ENCODE assay signal across 30 cellular contexts in the genomic region with DNA sequence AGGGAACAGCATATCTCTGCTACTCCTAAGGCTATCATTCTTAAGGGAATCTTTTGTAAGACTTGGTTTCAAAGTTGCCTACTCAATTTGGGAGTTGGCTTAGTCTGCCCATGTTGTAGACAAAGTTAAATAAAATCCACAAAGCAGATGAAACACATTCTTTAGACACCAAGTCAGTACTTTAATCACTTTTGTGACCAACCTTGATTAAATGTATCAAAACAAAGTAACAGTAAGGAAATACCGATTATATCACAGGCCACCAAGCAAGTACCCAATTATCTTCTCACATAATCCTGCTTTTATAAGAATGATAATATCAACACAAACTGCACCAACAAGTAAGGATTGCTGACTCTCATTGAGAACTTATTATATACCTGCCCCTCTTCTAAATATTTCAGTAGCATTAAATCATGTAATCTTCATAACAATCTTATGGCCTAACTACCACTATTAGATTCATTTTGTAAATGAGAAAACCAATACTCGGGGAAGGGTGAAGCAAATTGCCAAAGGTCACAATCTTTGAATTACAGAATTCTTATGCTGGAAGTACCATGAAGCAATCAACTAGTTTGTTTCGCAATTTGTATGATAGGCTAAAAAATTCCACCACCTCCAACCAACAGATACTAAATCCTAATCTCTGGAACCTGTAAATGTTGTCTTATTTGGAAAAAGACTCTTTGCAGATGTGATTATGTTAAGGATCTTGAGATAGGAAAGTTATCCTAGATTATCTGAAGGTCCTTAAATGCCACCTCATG. TPM values are rescaled to one million over a fixed set of nuclear protein-coding genes. Genes with fewer than 3 reads are reported as not detected.
"Had no signal": no experiment of that assay in that cellular context is flagged by ENCODE, and none has a peak within 500 bp of the region (broad histone marks: within the 10 kb centered on the region; RNA-seq: fewer than 3 reads in every experiment).

No MANE protein-coding gene starts in this region.

- H3K27me3 ChIP-seq: adrenal gland, breast epithelium, esophagus muscularis mucosa, gastrocnemius medialis, neutrophil, ovary, right lobe of liver, uterus had no signal

- H3K4me3 Mint-ChIP-seq: activated CD4-positive, alpha-beta T cell treated with anti-CD3 and anti-CD28 coated beads, Interleukin-2, amount 10 ng/mL, durations not matched to agents 7 days and 5 days; activated CD8-positive, alpha-beta T cell treated with anti-CD3 and anti-CD28 coated beads for 36 hours; activated naive CD8-positive, alpha-beta T cell; activated T-cell treated with anti-CD3 and anti-CD28 coated beads, Interleukin-2, amount 50 U/mL, for 4 hours; naive B cell; nephron progenitor cell; stimulated activated naive CD8-positive, alpha-beta T cell treated with anti-CD3 and anti-CD28 coated beads, Interleukin-15, Interleukin-2, amounts not matched to agents 100 ng/mL and 50 ng/mL, for 24 hours; type B pancreatic cell had no signal

- H3K4me3 ChIP-seq: adrenal gland, breast epithelium, esophagus muscularis mucosa, gastrocnemius medialis, ovary, right lobe of liver, skin epidermis, uterus had no signal

- DNase-seq: activated CD4-positive, alpha-beta T cell treated with anti-CD3 and anti-CD28 coated beads for 1 hour; activated CD4-positive, alpha-beta T cell treated with anti-CD3 and anti-CD28 coated beads, Interleukin-2, amount 10 ng/mL, durations not matched to agents 7 days and 5 days; activated CD8-positive, alpha-beta T cell treated with anti-CD3 and anti-CD28 coated beads for 36 hours; activated naive CD4-positive, alpha-beta T cell; activated T-cell treated with anti-CD3 and anti-CD28 coated beads, Interleukin-2, amount 50 U/mL, for 4 hours; adrenal gland; cortex of kidney; gastrocnemius medialis; glutamatergic neuron; islet precursor cell; left ventricle myocardium superior; naive B cell; nephron progenitor cell; ovary; right lobe of liver; stimulated activated CD4-positive, alpha-beta T cell treated with anti-CD3 and anti-CD28 coated beads, Interleukin-12 subunit alpha, Interleukin-12 subunit beta, amount 100 ng/mL, for 4 hours; stimulated activated CD4-positive, alpha-beta T cell treated with anti-CD3 and anti-CD28 coated beads, Interleukin-4, amount 100 ng/mL, for 1 hour; substantia nigra; T-helper 2 cell; uterus had no signal

- H3K36me3 ChIP-seq: adrenal gland, breast epithelium, esophagus muscularis mucosa, gastrocnemius medialis, neutrophil, ovary, right lobe of liver, uterus had no signal

- H3K9me3 Mint-ChIP-seq: type B pancreatic cell had no signal

- H3K36me3 Mint-ChIP-seq: activated naive CD8-positive, alpha-beta T cell; naive B cell; type B pancreatic cell had no signal

- H3K9me3 ChIP-seq: adrenal gland, breast epithelium, gastrocnemius medialis, neutrophil, ovary, right lobe of liver, uterus had no signal

- H3K27ac Mint-ChIP-seq: activated CD4-positive, alpha-beta T cell treated with anti-CD3 and anti-CD28 coated beads, Interleukin-2, amount 10 ng/mL, durations not matched to agents 7 days and 5 days; activated CD8-positive, alpha-beta T cell treated with anti-CD3 and anti-CD28 coated beads for 36 hours; activated naive CD8-positive, alpha-beta T cell; activated T-helper 2 cell treated with anti-CD3 and anti-CD28 coated beads, Interferon-gamma antibody, Interleukin-2, Interleukin-4, amounts not matched to agents 10 μg/mL and 5 μg/mL and 100 μg/mL, durations not matched to agents 14 hours and 24 hours and 36 hours; naive B cell; nephron progenitor cell; progenitor cell of endocrine pancreas; stimulated activated naive CD8-positive, alpha-beta T cell treated with anti-CD3 and anti-CD28 coated beads, Interleukin-15, Interleukin-2, amounts not matched to agents 100 ng/mL and 50 ng/mL, for 24 hours; type B pancreatic cell had no signal

- H3K27ac ChIP-seq: adrenal gland, breast epithelium, esophagus muscularis mucosa, gastrocnemius medialis, neutrophil, ovary, right lobe of liver, skin epidermis, uterus had no signal

- H3K4me1 Mint-ChIP-seq: activated CD4-positive, alpha-beta T cell treated with anti-CD3 and anti-CD28 coated beads, Interleukin-2, amount 10 ng/mL, durations not matched to agents 7 days and 5 days; naive B cell; nephron progenitor cell had no signal

- H3K27me3 Mint-ChIP-seq: activated CD4-positive, alpha-beta T cell treated with anti-CD3 and anti-CD28 coated beads, Interleukin-2, amount 10 ng/mL, durations not matched to agents 7 days and 5 days; activated CD8-positive, alpha-beta T cell treated with anti-CD3 and anti-CD28 coated beads for 36 hours; activated naive CD8-positive, alpha-beta T cell; naive B cell; progenitor cell of endocrine pancreas; stimulated activated naive CD8-positive, alpha-beta T cell treated with anti-CD3 and anti-CD28 coated beads, Interleukin-15, Interleukin-2, amounts not matched to agents 100 ng/mL and 50 ng/mL, for 24 hours; type B pancreatic cell had no signal

- H3K4me1 ChIP-seq: adrenal gland, breast epithelium, esophagus muscularis mucosa, gastrocnemius medialis, right lobe of liver, uterus had no signal

RNA-seq across cellular contexts. Expression of gene DIO2, which starts 12.6 kb away (rescaled TPM):
- total RNA-seq: activated CD4-positive, alpha-beta T cell treated with anti-CD3 and anti-CD28 coated beads, Interleukin-2, amount 10 ng/mL, durations not matched to agents 7 days and 5 days; activated CD8-positive, alpha-beta T cell treated with anti-CD3 and anti-CD28 coated beads for 36 hours; activated T-cell treated with anti-CD3 and anti-CD28 coated beads, Interleukin-2, amount 50 U/mL, for 4 hours; activated T-helper 2 cell treated with anti-CD3 and anti-CD28 coated beads, Interferon-gamma antibody, Interleukin-2, Interleukin-4, amounts not matched to agents 10 μg/mL and 5 μg/mL and 100 μg/mL, durations not matched to agents 14 hours and 24 hours and 36 hours; lung microvascular endothelial cell had no signal
